ENCODE assay signal across 8 cellular contexts in genomic region chr2:167264380-167264779, GRCh38. TPM values are rescaled to one million over a fixed set of nuclear protein-coding genes. Genes with fewer than 3 reads are reported as not detected.
DNase-seq lines count a peak whose midpoint lies in the region; ATAC-seq and TF ChIP-seq lines count a peak whose summit lies in the region.

No MANE protein-coding gene starts in this region.

- H4K20me1 ChIP-seq in GM23338 (replicated peaks; ENCODE audit: insufficient read depth) (no peaks in the 10 kb centered on the region), neural progenitor cell (ENCODE audit: low read depth) (no peaks in the 10 kb centered on the region)

- no peak overlapping the region for H3K4me2 ChIP-seq in GM23338
- no peak overlapping the region for H3K4me2 ChIP-seq in neural progenitor cell

- H3K9me3 ChIP-seq in neural progenitor cell (ENCODE audit: low read depth): peaks cover 10% of the 10 kb centered on the region

- H3K4me1 ChIP-seq in GM23338 (ENCODE audit: insufficient read depth) (no peaks in the 10 kb centered on the region), neural progenitor cell (no peaks in the 10 kb centered on the region)

- H3K4me3 ChIP-seq in GM23338: no peak overlapping the region
- H3K4me3 ChIP-seq in dorsolateral prefrontal cortex: no peak overlapping the region
- no peak overlapping the region for H3K4me3 ChIP-seq in neural progenitor cell

- in situ Hi-C loops in GM13976 (cut with MboI; ENCODE audit: low sequenced_read_pairs, unreplicated experiment): no loop called here

- no peak overlapping the region for H3K27ac Mint-ChIP-seq in GM23338
- no peak overlapping the region for H3K27ac Mint-ChIP-seq in neural progenitor cell
- no peak overlapping the region for H3K27ac Mint-ChIP-seq in activated naive CD8-positive, alpha-beta T cell treated with anti-CD3 and anti-CD28 coated beads for 36 hours

- H3K9me3 Mint-ChIP-seq in GM23338: peaks cover 28% of the 10 kb centered on the region
- peaks cover 18% of the 10 kb centered on the region for H3K9me3 Mint-ChIP-seq in neural progenitor cell
- H3K9me3 Mint-ChIP-seq in activated naive CD8-positive, alpha-beta T cell treated with anti-CD3 and anti-CD28 coated beads for 36 hours: peaks cover 16% of the 10 kb centered on the region

- H2AFZ ChIP-seq in GM23338 (no peak overlapping the region), neural progenitor cell (replicated peaks) (peak overlapping the region; percentile 45)

- no peak overlapping the region for H3K9ac ChIP-seq in neural progenitor cell

- DNase-seq in GM23338 (ENCODE audit: low spot score) (peak; percentile 68), NCI-H2227 (lab: John Stamatoyannopoulos, UW; ENCODE audit: unreplicated experiment) (peak; percentile 55), dorsolateral prefrontal cortex (peak in 8 of 10 donors; percentile 9 to 64 (median 49)), neural progenitor cell (ENCODE audit: low spot score) (peak; percentile 35), NOMO-1 treated with DMSO at 0.1 percent for 48 hours (lab: John Stamatoyannopoulos, UW; ENCODE audit: unreplicated experiment) (no peak), GM13976 (ENCODE audit: low spot score) (no peak), SKM-1 treated with dmso at 0.1 percent for 144 hours (lab: John Stamatoyannopoulos, UW; ENCODE audit: unreplicated experiment) (no peak)
- DNase-seq in activated naive CD8-positive, alpha-beta T cell treated with anti-CD3 and anti-CD28 coated beads for 36 hours: no peak

- H3K36me3 Mint-ChIP-seq in GM23338 (ENCODE audit: low read depth) (peaks cover 28% of the 10 kb centered on the region), neural progenitor cell (no peaks in the 10 kb centered on the region)
- no peaks in the 10 kb centered on the region for H3K36me3 Mint-ChIP-seq in activated naive CD8-positive, alpha-beta T cell treated with anti-CD3 and anti-CD28 coated beads for 36 hours

- peaks cover 10% of the 10 kb centered on the region for H3K27me3 Mint-ChIP-seq in GM23338 (ENCODE audit: insufficient read depth, low read depth, poor library complexity)
- H3K27me3 Mint-ChIP-seq in neural progenitor cell (ENCODE audit: insufficient read depth, low read depth): no peaks in the 10 kb centered on the region
- no peaks in the 10 kb centered on the region for H3K27me3 Mint-ChIP-seq in activated naive CD8-positive, alpha-beta T cell treated with anti-CD3 and anti-CD28 coated beads for 36 hours

- H3K9me2 ChIP-seq in GM23338 (ENCODE audit: insufficient read depth): no peaks in the 10 kb centered on the region

- H3K4me1 Mint-ChIP-seq in GM23338 (peaks cover 15% of the 10 kb centered on the region), neural progenitor cell (no peaks in the 10 kb centered on the region)
- no peaks in the 10 kb centered on the region for H3K4me1 Mint-ChIP-seq in activated naive CD8-positive, alpha-beta T cell treated with anti-CD3 and anti-CD28 coated beads for 36 hours

- H3K79me2 ChIP-seq in GM23338 (replicated peaks; ENCODE audit: insufficient read depth) (no peaks in the 10 kb centered on the region), neural progenitor cell (ENCODE audit: low read depth) (no peaks in the 10 kb centered on the region)

- peak; percentile 94 for ATAC-seq in GM23338

- H3K27ac ChIP-seq in GM23338 (ENCODE audit: low read depth): no peak overlapping the region
- H3K27ac ChIP-seq in dorsolateral prefrontal cortex: no peak overlapping the region
- no peak overlapping the region for H3K27ac ChIP-seq in neural progenitor cell

- H3K27me3 ChIP-seq in GM23338 (ENCODE audit: insufficient read depth) (no peaks in the 10 kb centered on the region), dorsolateral prefrontal cortex (no peaks in the 10 kb centered on the region), neural progenitor cell (no peaks in the 10 kb centered on the region)

- TF ChIP-seq CTCF in GM23338 (conservative IDR thresholded peaks at IDR 0.05; ENCODE audit: low read depth in 2 of 2) (peak; percentile 74 to 87), dorsolateral prefrontal cortex (IDR thresholded peaks at IDR 0.05 in 54 of 56, conservative IDR thresholded peaks at IDR 0.05 in 2 of 56; ENCODE audit: low read depth in 1 of 56, partially characterized antibody in 56 of 56) (peak in 55 of 56 donors; percentile 24 to 70 (median 49)), neural progenitor cell (IDR thresholded peaks at IDR 0.05) (peak; percentile 64), GM13976 (IDR thresholded peaks at IDR 0.05; ENCODE audit: borderline replicate concordance, control extremely low read depth, extremely low read depth, insufficient read depth, missing control alignments) (no peak)

- peaks cover 10% of the 10 kb centered on the region; the same call in 1 of the 2 replicates for H3K36me3 ChIP-seq in GM23338 (ENCODE audit: insufficient read depth)
- H3K36me3 ChIP-seq in neural progenitor cell: no peaks in the 10 kb centered on the region

- H3F3A ChIP-seq in GM23338 (replicated peaks; ENCODE audit: low read depth) (no peaks in the 10 kb centered on the region), neural progenitor cell (ENCODE audit: low read depth) (no peaks in the 10 kb centered on the region)

- intact Hi-C loops in dorsolateral prefrontal cortex (cut with DNase I): loop anchor here in 1 of 2 donors (10.0 kb wide), 1 partner anchor 850 kb away; no protein-coding TSS in a partner anchor

- H3K4me3 Mint-ChIP-seq in GM23338 (no peak overlapping the region), neural progenitor cell (no peak overlapping the region)
- no peak overlapping the region for H3K4me3 Mint-ChIP-seq in activated naive CD8-positive, alpha-beta T cell treated with anti-CD3 and anti-CD28 coated beads for 36 hours

TF ChIP-seq in GM23338, 12 proteins besides CTCF, POLR2A, EP300 and RAD21 (continues in another document):
- TF ChIP-seq ZNF331 (CRISPR knock-in tag; IDR thresholded peaks at IDR 0.05; ENCODE audit: low read depth): no peak
- TF ChIP-seq EZH2 (IDR thresholded peaks at IDR 0.05; ENCODE audit: low read depth, unreplicated experiment): no peak
- TF ChIP-seq, protein P1, sequence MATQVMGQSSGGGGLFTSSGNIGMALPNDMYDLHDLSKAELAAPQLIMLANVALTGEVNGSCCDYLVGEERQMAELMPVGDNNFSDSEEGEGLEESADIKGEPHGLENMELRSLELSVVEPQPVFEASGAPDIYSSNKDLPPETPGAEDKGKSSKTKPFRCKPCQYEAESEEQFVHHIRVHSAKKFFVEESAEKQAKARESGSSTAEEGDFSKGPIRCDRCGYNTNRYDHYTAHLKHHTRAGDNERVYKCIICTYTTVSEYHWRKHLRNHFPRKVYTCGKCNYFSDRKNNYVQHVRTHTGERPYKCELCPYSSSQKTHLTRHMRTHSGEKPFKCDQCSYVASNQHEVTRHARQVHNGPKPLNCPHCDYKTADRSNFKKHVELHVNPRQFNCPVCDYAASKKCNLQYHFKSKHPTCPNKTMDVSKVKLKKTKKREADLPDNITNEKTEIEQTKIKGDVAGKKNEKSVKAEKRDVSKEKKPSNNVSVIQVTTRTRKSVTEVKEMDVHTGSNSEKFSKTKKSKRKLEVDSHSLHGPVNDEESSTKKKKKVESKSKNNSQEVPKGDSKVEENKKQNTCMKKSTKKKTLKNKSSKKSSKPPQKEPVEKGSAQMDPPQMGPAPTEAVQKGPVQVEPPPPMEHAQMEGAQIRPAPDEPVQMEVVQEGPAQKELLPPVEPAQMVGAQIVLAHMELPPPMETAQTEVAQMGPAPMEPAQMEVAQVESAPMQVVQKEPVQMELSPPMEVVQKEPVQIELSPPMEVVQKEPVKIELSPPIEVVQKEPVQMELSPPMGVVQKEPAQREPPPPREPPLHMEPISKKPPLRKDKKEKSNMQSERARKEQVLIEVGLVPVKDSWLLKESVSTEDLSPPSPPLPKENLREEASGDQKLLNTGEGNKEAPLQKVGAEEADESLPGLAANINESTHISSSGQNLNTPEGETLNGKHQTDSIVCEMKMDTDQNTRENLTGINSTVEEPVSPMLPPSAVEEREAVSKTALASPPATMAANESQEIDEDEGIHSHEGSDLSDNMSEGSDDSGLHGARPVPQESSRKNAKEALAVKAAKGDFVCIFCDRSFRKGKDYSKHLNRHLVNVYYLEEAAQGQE (IDR thresholded peaks at IDR 0.05; ENCODE audit: unreplicated experiment): no peak
- no peak for TF ChIP-seq ETS1 (IDR thresholded peaks at IDR 0.05)
- no peak for TF ChIP-seq POLR2AphosphoS5 (IDR thresholded peaks at IDR 0.05; ENCODE audit: low read depth)

RNA-seq across cellular contexts. Expression of gene B3GALT1, which starts 28.4 kb away (rescaled TPM):
- total RNA-seq in GM23338 (2014; rRNA removed; shearing (Covaris generic)): 33.9 and 35.5 TPM in 2 replicates
- 12.6 and 16.8 TPM in 2 replicates for polyA plus RNA-seq in GM23338 (2016; fragmentation: Nextera tagmentation; extraction: Ambion mirVana)
- 10 to 100 TPM in 98 of 120 experiments, 1 to 10 TPM in 22; 6.5 to 17.8 (median 12.1) TPM for total RNA-seq in dorsolateral prefrontal cortex
- 5.8 and 8.9 TPM in 2 replicates for total RNA-seq in neural progenitor cell (ENCODE audit: low replicate concordance)
- total RNA-seq in activated naive CD8-positive, alpha-beta T cell treated with anti-CD3 and anti-CD28 coated beads for 36 hours: not detected

Comparison
In these comparisons a context has a peak if more than half of its experiments do, and no peak if none do; other contexts are left out.
1. DNase-seq: peak in GM23338 (single experiment), NCI-H2227 (single experiment), dorsolateral prefrontal cortex (8 of 10) and neural progenitor cell (single experiment); none in NOMO-1 treated with DMSO at 0.1 percent for 48 hours (single experiment), GM13976 (single experiment), activated naive CD8-positive, alpha-beta T cell treated with anti-CD3 and anti-CD28 coated beads for 36 hours (single experiment) and SKM-1 treated with dmso at 0.1 percent for 144 hours (single experiment).